10 cellular contexts compared by ENCODE assay signal in the genomic region with DNA sequence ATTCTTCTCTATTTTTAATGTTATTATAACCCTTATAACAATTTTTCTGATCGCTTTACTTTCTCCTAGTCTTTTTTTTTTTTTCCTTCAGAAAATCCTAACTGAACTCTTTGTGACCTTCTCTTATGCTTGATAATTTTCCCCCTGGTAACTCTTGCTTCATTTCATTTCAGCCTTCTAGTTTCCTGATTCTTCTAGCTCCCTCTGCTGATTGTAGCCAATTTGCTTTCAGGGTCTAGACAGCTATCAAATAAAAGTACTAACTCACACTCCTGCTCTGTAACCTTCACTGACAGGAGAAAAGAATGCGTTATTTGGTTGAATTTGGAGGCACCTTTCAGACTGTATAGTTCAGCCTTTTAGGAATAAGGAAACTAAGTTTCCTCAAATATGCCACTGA.
DNase-seq lines count a peak whose midpoint lies in the region; ATAC-seq and TF ChIP-seq lines count a peak whose summit lies in the region.
"Had no signal": no experiment of that assay in that cellular context is flagged by ENCODE, and none has a peak within 500 bp of the region (broad histone marks: within the 10 kb centered on the region; RNA-seq: fewer than 3 reads in every experiment).

No MANE protein-coding gene starts in this region.

- WGBS in hepatocyte (ENCODE audit: low lambda C conversion rate, missing lambda C conversion rate) = 32% methylated on average over 2 of the region's 2 CpGs

- H3K79me2 ChIP-seq in hepatocyte = no peaks in the 10 kb centered on the region

- H3K27ac ChIP-seq in hepatocyte = no peak overlapping the region

- peak; percentile 61 for TF ChIP-seq CTCF in hepatocyte (IDR thresholded peaks at IDR 0.05; ENCODE audit: poor library complexity)

- H3K36me3 Mint-ChIP-seq in activated T-helper 17 cell treated with anti-CD3 and anti-CD28 coated beads, Interleukin-2, amount 50 U/mL, for 72 hours (ENCODE audit: low read depth) = no peaks in the 10 kb centered on the region

- no peak overlapping the region for H3K4me3 ChIP-seq in hepatocyte

- no peaks in the 10 kb centered on the region for H3K9me2 ChIP-seq in hepatocyte (replicated peaks; ENCODE audit: insufficient read depth)

- H3K4me3 Mint-ChIP-seq in activated T-helper 17 cell treated with anti-CD3 and anti-CD28 coated beads, Interleukin-2, amount 50 U/mL, for 72 hours = no peak overlapping the region
- H3K4me3 Mint-ChIP-seq: activated CD4-positive, alpha-beta T cell treated with anti-CD3 and anti-CD28 coated beads, Interleukin-2, amount 10 ng/mL, durations not matched to agents 24 days and 14 days; central memory CD8-positive, alpha-beta T cell had no signal

- no peaks in the 10 kb centered on the region for H3K9me3 Mint-ChIP-seq in activated T-helper 17 cell treated with anti-CD3 and anti-CD28 coated beads, Interleukin-2, amount 50 U/mL, for 72 hours
- H3K9me3 Mint-ChIP-seq: activated CD4-positive, alpha-beta T cell treated with anti-CD3 and anti-CD28 coated beads, Interleukin-2, amount 10 ng/mL, durations not matched to agents 24 days and 14 days; central memory CD8-positive, alpha-beta T cell had no signal

- H4K20me1 ChIP-seq in hepatocyte (ENCODE audit: insufficient read depth, poor library complexity, severe bottlenecking) = no peaks in the 10 kb centered on the region

- ATAC-seq in activated T-helper 17 cell treated with anti-CD3 and anti-CD28 coated beads, Interleukin-2, amount 50 U/mL, for 72 hours (replicated peaks) = no peak
- ATAC-seq in GM21423 (IDR thresholded peaks at IDR 0.05; ENCODE audit: unreplicated experiment) = no peak

- H3K36me3 ChIP-seq in hepatocyte (replicated peaks; ENCODE audit: insufficient read depth, low read depth) = no peaks in the 10 kb centered on the region

- peaks cover 31% of the 10 kb centered on the region for H3K27me3 Mint-ChIP-seq in activated T-helper 17 cell treated with anti-CD3 and anti-CD28 coated beads, Interleukin-2, amount 50 U/mL, for 72 hours

- H3K27ac Mint-ChIP-seq in activated T-helper 17 cell treated with anti-CD3 and anti-CD28 coated beads, Interleukin-2, amount 50 U/mL, for 72 hours = no peak overlapping the region
- H3K27ac Mint-ChIP-seq: activated CD4-positive, alpha-beta T cell treated with anti-CD3 and anti-CD28 coated beads, Interleukin-2, amount 10 ng/mL, durations not matched to agents 24 days and 14 days had no signal

- H3K4me1 Mint-ChIP-seq in activated T-helper 17 cell treated with anti-CD3 and anti-CD28 coated beads, Interleukin-2, amount 50 U/mL, for 72 hours = no peaks in the 10 kb centered on the region
- H3K4me1 Mint-ChIP-seq: activated CD4-positive, alpha-beta T cell treated with anti-CD3 and anti-CD28 coated beads, Interleukin-2, amount 10 ng/mL, durations not matched to agents 24 days and 14 days; central memory CD8-positive, alpha-beta T cell had no signal

- H3K4me2 ChIP-seq in hepatocyte = no peak overlapping the region

- in situ Hi-C loops in SK-MEL-5 (cut with HindIII; ENCODE audit: low pct_unique_long_range_greater_than_20kb, low sequenced_read_pairs) = no loop called here

- H2AFZ ChIP-seq in hepatocyte = no peak overlapping the region

- H3K4me1 ChIP-seq in hepatocyte (ENCODE audit: insufficient read depth) = peaks cover 8% of the 10 kb centered on the region

- DNase-seq in AG08395 (ENCODE audit: low spot score) (peak; percentile 35), HT1080 (ENCODE audit: low read depth) (peak; percentile 29), SK-MEL-5 (ENCODE audit: low read depth, low spot score) (peak; percentile 37), hepatocyte (ENCODE audit: low spot score) (peak; percentile 48), C1 segment of cervical spinal cord (lab: John Stamatoyannopoulos, UW) (no peak)
- no peak for DNase-seq in stimulated activated CD4-positive, alpha-beta T cell treated with anti-CD3 and anti-CD28 coated beads, Interleukin-15, amount 100 ng/mL, for 24 hours
- DNase-seq: activated CD4-positive, alpha-beta T cell treated with anti-CD3 and anti-CD28 coated beads, Interleukin-2, amount 10 ng/mL, durations not matched to agents 24 days and 14 days had no signal

- H3K9me3 ChIP-seq in hepatocyte (ENCODE audit: low read depth) = no peaks in the 10 kb centered on the region

- H3K27me3 ChIP-seq in hepatocyte = no peaks in the 10 kb centered on the region

Comparison
In these comparisons a context has a peak if more than half of its experiments do, and no peak if none do; other contexts are left out.
1. DNase-seq: peak in AG08395 (single experiment), HT1080 (single experiment), SK-MEL-5 (single experiment) and hepatocyte (single experiment); none in stimulated activated CD4-positive, alpha-beta T cell treated with anti-CD3 and anti-CD28 coated beads, Interleukin-15, amount 100 ng/mL, for 24 hours (single experiment) and C1 segment of cervical spinal cord (0 of 14).